Comparison of ENCODE assay signal across 9 cellular contexts in the genomic region with DNA sequence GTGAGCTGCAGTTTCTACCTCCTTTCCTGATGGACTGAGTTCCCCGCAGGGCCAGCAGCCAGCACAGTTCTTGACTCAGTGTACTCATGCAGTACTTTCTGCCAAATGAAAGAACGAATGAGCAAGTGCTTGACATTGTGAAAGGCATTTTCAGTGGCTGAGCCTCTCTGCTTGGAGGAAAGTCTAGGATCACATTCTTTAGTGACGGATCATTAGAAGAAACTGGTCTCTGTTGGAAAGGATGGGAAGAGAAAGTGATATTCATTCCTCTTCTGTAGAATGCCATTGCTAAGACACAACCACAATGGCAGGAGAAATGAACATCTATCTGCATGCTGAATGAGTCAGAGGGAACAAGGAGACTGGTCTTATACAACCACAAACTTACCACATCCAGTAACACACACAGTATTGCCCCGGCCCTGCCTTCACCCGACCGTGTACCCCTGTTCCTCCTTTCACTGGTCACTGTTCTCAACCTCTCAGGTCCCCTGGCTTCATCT.
DNase-seq lines count a peak whose midpoint lies in the region; ATAC-seq, FAIRE-seq and TF ChIP-seq lines count a peak whose summit lies in the region.
"Had no signal": no experiment of that assay in that cellular context is flagged by ENCODE, and none has a peak within 500 bp of the region (broad histone marks: within the 10 kb centered on the region; RNA-seq: fewer than 3 reads in every experiment).

No MANE protein-coding gene starts in this region.

- H3K9me1 ChIP-seq in keratinocyte (ENCODE audit: control insufficient read depth, extremely low read depth, insufficient read depth, low read length) = peaks cover 3% of the 10 kb centered on the region

- dilution Hi-C loops in keratinocyte (cut with MboI; ENCODE audit: extremely low pct_ligation_motif_present, low sequenced_read_pairs) = no loop called here

- H4K20me1 ChIP-seq in keratinocyte (ENCODE audit: control insufficient read depth, extremely low read depth, insufficient read depth, low read length) = no peaks in the 10 kb centered on the region

- no peaks in the 10 kb centered on the region for H3K9me3 ChIP-seq in keratinocyte (ENCODE audit: control insufficient read depth, low read depth, low read length)

- TF ChIP-seq CTCF in AG10803 (conservative IDR thresholded peaks at IDR 0.05; ENCODE audit: low read length) (no peak), keratinocyte (optimal IDR thresholded peaks at IDR 0.05 in 1 of 3, IDR thresholded peaks at IDR 0.05 in 1 of 3, conservative IDR thresholded peaks at IDR 0.05 in 1 of 3; ENCODE audit: extremely low read depth in 1 of 3, insufficient read depth in 2 of 3, low read length in 3 of 3) (no peak)

- DNase-seq in AG10803 (ENCODE audit: low read depth) = peak; percentile 97
- DNase-seq in SKM-1 (lab: John Stamatoyannopoulos, UW; ENCODE audit: unreplicated experiment) = peak; percentile 18
- peak; percentile 50 for DNase-seq in keratinocyte (ENCODE audit: low read depth, low spot score)
- no peak for DNase-seq in HuH-7 (ENCODE audit: low spot score)
- DNase-seq in activated CD4-positive, CD25-positive, alpha-beta regulatory T cell treated with anti-CD3 and anti-CD28 coated beads, Interleukin-2, amount 50 U/mL, for 72 hours = no peak
- DNase-seq in NCI-H1105 (lab: John Stamatoyannopoulos, UW) = no peak
- no peak for DNase-seq in NCI-H510A (lab: John Stamatoyannopoulos, UW)

- H3K27ac ChIP-seq in keratinocyte (ENCODE audit: control insufficient read depth, insufficient read depth, low read length) = no peak overlapping the region

- peak; percentile 63 for FAIRE-seq in keratinocyte (lab: Jason Lieb, UNC)

- no peak overlapping the region for H3K4me2 ChIP-seq in keratinocyte (ENCODE audit: control insufficient read depth, extremely low read depth, insufficient read depth, low read depth, low read length)

- no peak overlapping the region for H3K4me3 ChIP-seq in AG10803 (ENCODE audit: low read length)
- H3K4me3 ChIP-seq in keratinocyte (ENCODE audit: control insufficient read depth in 2 of 3, extremely low read depth in 1 of 3, insufficient read depth in 2 of 3, low read depth in 1 of 3, low read length in 3 of 3) = no peak overlapping the region

- peak; percentile 78 for ATAC-seq in GM21423 (IDR thresholded peaks at IDR 0.05; ENCODE audit: unreplicated experiment)
- ATAC-seq: left lobe of liver had no signal

- H3K36me3 ChIP-seq in keratinocyte (ENCODE audit: control insufficient read depth in 2 of 2, extremely low read depth in 1 of 2, insufficient read depth in 2 of 2, low read length in 2 of 2) = no peaks in the 10 kb centered on the region

- peaks cover 6% of the 10 kb centered on the region for H3K4me1 ChIP-seq in keratinocyte (ENCODE audit: control insufficient read depth, extremely low read depth, insufficient read depth, low read length)

- no peaks in the 10 kb centered on the region for H3K27me3 ChIP-seq in keratinocyte (ENCODE audit: control insufficient read depth, extremely low read depth, insufficient read depth, low read length)

- H3K9ac ChIP-seq in keratinocyte (ENCODE audit: control insufficient read depth, extremely low read depth, insufficient read depth, low read length) = no peak overlapping the region

- H3K79me2 ChIP-seq in keratinocyte (ENCODE audit: control insufficient read depth, insufficient read depth, low read length) = no peaks in the 10 kb centered on the region

- H2AFZ ChIP-seq in keratinocyte (ENCODE audit: control insufficient read depth, low read length) = no peak overlapping the region

Comparison
In these comparisons a context has a peak if more than half of its experiments do, and no peak if none do; other contexts are left out.
1. DNase-seq: peak in AG10803 (single experiment), SKM-1 (single experiment) and keratinocyte (single experiment); none in HuH-7 (single experiment), activated CD4-positive, CD25-positive, alpha-beta regulatory T cell treated with anti-CD3 and anti-CD28 coated beads, Interleukin-2, amount 50 U/mL, for 72 hours (single experiment), NCI-H1105 (single experiment) and NCI-H510A (single experiment).